Comparison of ENCODE assay signal across 22 cellular contexts in the genomic region with DNA sequence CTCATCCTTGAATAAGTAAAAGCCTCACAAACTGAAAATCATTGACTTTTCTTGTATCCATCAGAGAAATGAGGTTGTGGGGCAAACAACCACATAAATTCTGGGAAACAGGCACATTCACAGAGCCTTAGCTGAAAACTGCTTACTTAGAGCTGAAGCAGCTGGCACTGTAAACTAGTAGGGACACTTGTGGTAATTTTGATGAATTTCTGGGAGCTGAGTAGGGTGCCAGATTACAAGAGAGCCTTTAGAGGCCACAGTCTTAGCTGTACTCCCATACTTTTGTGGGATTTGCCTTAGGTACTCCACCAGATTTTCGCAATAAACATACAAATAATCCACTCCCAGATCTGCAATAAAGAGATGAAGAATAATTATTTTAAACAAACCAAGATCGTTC.
"Had no signal": no experiment of that assay in that cellular context is flagged by ENCODE, and none has a peak within 500 bp of the region (broad histone marks: within the 10 kb centered on the region; RNA-seq: fewer than 3 reads in every experiment).

No MANE protein-coding gene starts in this region.

- H3K4me1 Mint-ChIP-seq: natural killer cell had no signal

- H3K4me3 Mint-ChIP-seq: activated CD8-positive, alpha-beta T cell treated with anti-CD3 and anti-CD28 coated beads, Interleukin-2, amount 10 ng/mL, durations not matched to agents 7 days and 5 days; natural killer cell had no signal

- H3K27ac Mint-ChIP-seq: activated CD8-positive, alpha-beta T cell treated with anti-CD3 and anti-CD28 coated beads, Interleukin-2, amount 10 ng/mL, durations not matched to agents 7 days and 5 days; activated naive CD4-positive, alpha-beta T cell treated with anti-CD3 and anti-CD28 coated beads, Interleukin-2, amount 50 U/mL, for 72 hours; natural killer cell had no signal

- H3K27me3 ChIP-seq: cardiac muscle cell, neutrophil, pancreas, right atrium auricular region, upper lobe of left lung had no signal

- H3K27ac ChIP-seq: cardiac muscle cell, epithelial cell of prostate, lower lobe of right lung, neutrophil, pancreas, psoas muscle, right atrium auricular region, upper lobe of left lung had no signal

- H3K4me3 ChIP-seq: cardiac muscle cell, lower lobe of right lung, pancreas, psoas muscle, right atrium auricular region, upper lobe of left lung had no signal

- ATAC-seq: activated CD8-positive, alpha-beta T cell treated with anti-CD3 and anti-CD28 coated beads, Interleukin-2, amount 10 ng/mL, durations not matched to agents 7 days and 5 days; activated naive CD4-positive, alpha-beta T cell treated with anti-CD3 and anti-CD28 coated beads, Interleukin-2, amount 50 U/mL, for 72 hours; left lobe of liver; lower lobe of right lung; natural killer cell; pancreas; psoas muscle; stimulated activated naive CD8-positive, alpha-beta T cell treated with anti-CD3 and anti-CD28 coated beads, Interleukin-15, Interleukin-2, amounts not matched to agents 100 U/mL and 50 U/mL, for 24 hours had no signal

- H3K36me3 Mint-ChIP-seq: activated naive CD4-positive, alpha-beta T cell treated with anti-CD3 and anti-CD28 coated beads, Interleukin-2, amount 50 U/mL, for 72 hours; natural killer cell had no signal

- H3K36me3 ChIP-seq: cardiac muscle cell, lower lobe of right lung, neutrophil, pancreas, right atrium auricular region, upper lobe of left lung had no signal

- H3K9me3 ChIP-seq: lower lobe of right lung, neutrophil, pancreas, psoas muscle, upper lobe of left lung had no signal

- H3K4me1 ChIP-seq: lower lobe of right lung, pancreas, psoas muscle, right atrium auricular region, upper lobe of left lung had no signal

- DNase-seq: activated CD4-positive, alpha-beta T cell treated with anti-CD3 and anti-CD28 coated beads for 1 hour; activated CD4-positive, alpha-beta T cell treated with anti-CD3 and anti-CD28 coated beads, Interleukin-2, amount 50 U/mL, for 1 hour; activated CD8-positive, alpha-beta T cell treated with anti-CD3 and anti-CD28 coated beads, Interleukin-2, amount 10 ng/mL, durations not matched to agents 7 days and 5 days; activated T-cell treated with anti-CD3 and anti-CD28 coated beads, Interleukin-2, amount 50 U/mL, for 1 hour; amniotic stem cell; foreskin melanocyte; lower lobe of right lung; natural killer cell; pancreas; psoas muscle; stimulated activated CD4-positive, alpha-beta T cell treated with anti-CD3 and anti-CD28 coated beads, Interleukin-12 subunit alpha, Interleukin-12 subunit beta, amount 100 ng/mL, for 4 hours; stimulated activated CD4-positive, alpha-beta T cell treated with anti-CD3 and anti-CD28 coated beads, Interleukin-4, amount 100 ng/mL, for 4 hours; stimulated activated naive CD8-positive, alpha-beta T cell treated with anti-CD3 and anti-CD28 coated beads, Interleukin-15, Interleukin-2, amounts not matched to agents 100 U/mL and 50 U/mL, for 24 hours; T-helper 1 cell; T-helper 9 cell; upper lobe of left lung had no signal

- H3K9me3 Mint-ChIP-seq: activated naive CD4-positive, alpha-beta T cell treated with anti-CD3 and anti-CD28 coated beads, Interleukin-2, amount 50 U/mL, for 72 hours had no signal
